23 cellular contexts compared by ENCODE assay signal in genomic region chr2:232910376-232910775, GRCh38. TPM values are rescaled to one million over a fixed set of nuclear protein-coding genes. Genes with fewer than 3 reads are reported as not detected.
DNase-seq lines count a peak whose midpoint lies in the region; TF ChIP-seq lines count a peak whose summit lies in the region.
"Had no signal": no experiment of that assay in that cellular context is flagged by ENCODE, and none has a peak within 500 bp of the region (broad histone marks: within the 10 kb centered on the region; RNA-seq: fewer than 3 reads in every experiment).

No MANE protein-coding gene starts in this region.

- DNase-seq in activated CD8-positive, alpha-beta memory T cell treated with anti-CD3 and anti-CD28 coated beads, Interleukin-2, amount 50 U/mL, for 48 hours = peak; percentile 38
- DNase-seq in activated CD8-positive, alpha-beta memory T cell treated with anti-CD3 and anti-CD28 coated beads for 24 hours = no peak
- DNase-seq in coronary artery (ENCODE audit: low spot score) (peak; percentile 21), stomach (peak; percentile 16), 8988T (no peak)
- DNase-seq: ACHN; BE2C; C1 segment of cervical spinal cord; CD4-positive, alpha-beta memory T cell; CD4-positive, CD25-positive, alpha-beta regulatory T cell; CD8-positive, alpha-beta memory T cell; COR-L47; DMS 273 treated with DMSO at 0.1 percent for 48 hours; DMS153; DMS53; DMS79; DND-41; EL; GDM1 had no signal

- TF ChIP-seq EP300 in stomach (IDR thresholded peaks at IDR 0.05) = no peak

- peaks cover 0 to 20% (median 10%) of the 10 kb centered on the region in 4 donors for H3K9me3 ChIP-seq in stomach
- H3K9me3 ChIP-seq: BE2C had no signal

- TF ChIP-seq CTCF in coronary artery (IDR thresholded peaks at IDR 0.05) (no peak), stomach (IDR thresholded peaks at IDR 0.05) (no peak)

- no peak overlapping the region for H3K27ac ChIP-seq in coronary artery
- H3K27ac ChIP-seq in stomach = no peak overlapping the region
- H3K27ac ChIP-seq: 22Rv1, BLaER1 had no signal

- H3K36me3 ChIP-seq in stomach = no peaks in the 10 kb centered on the region
- H3K36me3 ChIP-seq: BE2C, BLaER1 had no signal

- 90 to 99% (median 95%) methylated on average over 6 of the region's 6 CpGs for WGBS in stomach, 5 donors

- no peak overlapping the region for H3K4me3 ChIP-seq in coronary artery
- no peak overlapping the region for H3K4me3 ChIP-seq in stomach
- H3K4me3 ChIP-seq: BLaER1, GM12878 had no signal

- peaks cover 0 to 21% (median 0%) of the 10 kb centered on the region in 3 donors for H3K27me3 ChIP-seq in stomach
- H3K27me3 ChIP-seq: BE2C, BLaER1 had no signal

- no peaks in the 10 kb centered on the region for H3K4me1 ChIP-seq in stomach
- H3K4me1 ChIP-seq: BE2C had no signal

- TF ChIP-seq POLR2A in stomach (IDR thresholded peaks at IDR 0.05) = no peak

- intact Hi-C loops in stomach (cut with DNase I; ENCODE audit: low total_unique reads) = no loop called here

RNA-seq across cellular contexts. Expression of gene SNORC, which starts 40.3 kb away (rescaled TPM):
- total RNA-seq in stomach = 10 to 100 TPM in 2 of 5 donors, 1 to 10 TPM in 1, under 1 TPM in 1, not detected in 1; 0.55 to 23.8 (median 7.1) TPM
- polyA plus RNA-seq in stomach = 1 to 10 TPM; 2.1 to 7.5 (median 6.3) TPM
- polyA plus RNA-seq: CD14-positive monocyte; CD8-positive, alpha-beta memory T cell had no signal

Comparison
In these comparisons a context has a peak if more than half of its experiments do, and no peak if none do; other contexts are left out.
1. DNase-seq: peak in activated CD8-positive, alpha-beta memory T cell treated with anti-CD3 and anti-CD28 coated beads, Interleukin-2, amount 50 U/mL, for 48 hours (single experiment), coronary artery (single experiment) and stomach (single experiment); none in activated CD8-positive, alpha-beta memory T cell treated with anti-CD3 and anti-CD28 coated beads for 24 hours (single experiment) and 8988T (single experiment).